ENCODE assay signal across 8 cellular contexts in genomic region chr20:50113420-50114224, GRCh38. TPM values are rescaled to one million over a fixed set of nuclear protein-coding genes. Genes with fewer than 3 reads are reported as not detected.
A peak's percentile ranks its signal among the peaks of the same experiment; 100 is the strongest.
DNase-seq lines count a peak whose midpoint lies in the region; TF ChIP-seq lines count a peak whose summit lies in the region.

No MANE protein-coding gene starts in this region.

- peak overlapping the region; percentile 89 for H3K4me3 Mint-ChIP-seq in activated naive CD4-positive, alpha-beta T cell treated with anti-CD3 and anti-CD28 coated beads for 36 hours

- H3K27ac ChIP-seq in angular gyrus (ENCODE audit: low read depth, low read length) (peak overlapping the region; percentile 94), liver (ENCODE audit: low read depth in 1 of 2, low read length in 2 of 2) (peak overlapping the region; percentile 83 to 97), tibial nerve (peak overlapping the region; percentile 99)

- no peak for TF ChIP-seq POLR2A in tibial nerve (IDR thresholded peaks at IDR 0.05)

- peak overlapping the region; percentile 94 for H3K27ac Mint-ChIP-seq in activated naive CD4-positive, alpha-beta T cell treated with anti-CD3 and anti-CD28 coated beads for 36 hours

- H3K9ac ChIP-seq in liver (ENCODE audit: low read depth in 1 of 2, low read length in 2 of 2): peak overlapping the region; percentile 26 to 99

- 18% methylated on average over 11 of the region's 11 CpGs for WGBS in liver
- WGBS in tibial nerve, 2 donors: 16 to 18% methylated on average over 11 of the region's 11 CpGs

- no peak for TF ChIP-seq RAD21 in liver (IDR thresholded peaks at IDR 0.05)

- H3K9me3 Mint-ChIP-seq in activated naive CD4-positive, alpha-beta T cell treated with anti-CD3 and anti-CD28 coated beads for 36 hours: no peaks in the 10 kb centered on the region

- H3K36me3 Mint-ChIP-seq in activated naive CD4-positive, alpha-beta T cell treated with anti-CD3 and anti-CD28 coated beads for 36 hours (ENCODE audit: low read depth): peaks cover 19% of the 10 kb centered on the region

- TF ChIP-seq EP300 in tibial nerve (IDR thresholded peaks at IDR 0.05): peak in 1 of 2 donors; percentile 4

- H3K4me1 ChIP-seq in liver (ENCODE audit: control insufficient read depth in 4 of 4, insufficient read depth in 4 of 4, low read length in 3 of 4) (peaks cover 9 to 55% (median 46%) of the 10 kb centered on the region in 4 donors), tibial nerve (peaks cover 0 to 65% (median 37%) of the 10 kb centered on the region in 4 donors)

- DNase-seq in activated naive CD4-positive, alpha-beta T cell treated with anti-CD3 and anti-CD28 coated beads for 36 hours: no peak
- DNase-seq in activated naive CD4-positive, alpha-beta T cell treated with anti-CD3 and anti-CD28 coated beads, Interleukin-2, amount 50 U/mL, for 16 hours: no peak
- DNase-seq in tibial nerve (ENCODE audit: low spot score in 2 of 2): no peak
- DNase-seq in activated CD4-positive, CD25-positive, alpha-beta regulatory T cell treated with anti-CD3 and anti-CD28 coated beads, Interleukin-2, amount 50 U/mL, for 72 hours: no peak
- DNase-seq in stimulated activated CD4-positive, alpha-beta T cell treated with anti-CD3 and anti-CD28 coated beads, Interleukin-1b, Interleukin-23, amount 100 ng/mL, for 48 hours: no peak
- DNase-seq in H4 (ENCODE audit: low spot score): no peak

- peaks cover 63% of the 10 kb centered on the region for H3K4me1 Mint-ChIP-seq in activated naive CD4-positive, alpha-beta T cell treated with anti-CD3 and anti-CD28 coated beads for 36 hours (ENCODE audit: low read depth)

- no peaks in the 10 kb centered on the region for H3K9me3 ChIP-seq in liver (ENCODE audit: control insufficient read depth in 4 of 4, low read length in 3 of 4)
- H3K9me3 ChIP-seq in tibial nerve: no peaks in the 10 kb centered on the region

- H3K4me3 ChIP-seq in liver (ENCODE audit: low read depth in 1 of 3, low read length in 3 of 3): peak overlapping the region; percentile 28 to 91 (median 78)
- H3K4me3 ChIP-seq in tibial nerve: peak overlapping the region; percentile 97 to 100 (median 98)

- H3K27me3 ChIP-seq in liver (ENCODE audit: control insufficient read depth in 4 of 4, insufficient read depth in 4 of 4, low read length in 3 of 4): no peaks in the 10 kb centered on the region
- H3K27me3 ChIP-seq in tibial nerve: no peaks in the 10 kb centered on the region

- H3K36me3 ChIP-seq in liver (ENCODE audit: control insufficient read depth in 4 of 4, insufficient read depth in 3 of 4, low read depth in 1 of 4, low read length in 3 of 4) (no peaks in the 10 kb centered on the region), tibial nerve (no peaks in the 10 kb centered on the region)

- intact Hi-C loops in activated naive CD4-positive, alpha-beta T cell treated with anti-CD3 and anti-CD28 coated beads for 36 hours (cut with micrococcal nuclease): loop anchor here (2.0 to 10.0 kb wide), 4 partner anchors 53 to 621 kb away; partner anchors contain the start of gene PARD6B

- TF ChIP-seq CTCF in liver (IDR thresholded peaks at IDR 0.05; ENCODE audit: low read depth, low read length, missing input control): no peak
- no peak for TF ChIP-seq CTCF in tibial nerve (IDR thresholded peaks at IDR 0.05)

- H3K27me3 Mint-ChIP-seq in activated naive CD4-positive, alpha-beta T cell treated with anti-CD3 and anti-CD28 coated beads for 36 hours (ENCODE audit: low read depth): no peaks in the 10 kb centered on the region

- CTCF ChIA-PET in activated naive CD4-positive, alpha-beta T cell treated with anti-CD3 and anti-CD28 coated beads for 36 hours (lab: Charles Lee): interaction anchor here (0.9 to 2.6 kb wide), 6 partner anchors 15 to 352 kb away, joined by 3 to 10 read pairs (median 6); no protein-coding TSS in a partner anchor

TF ChIP-seq in liver, 16 proteins besides CTCF, POLR2A, EP300 and RAD21:
- TF ChIP-seq REST (IDR thresholded peaks at IDR 0.05) (no peak), HNF4A (conservative IDR thresholded peaks at IDR 0.05) (no peak), HNF4G (IDR thresholded peaks at IDR 0.05) (no peak), EGR1 (IDR thresholded peaks at IDR 0.05; ENCODE audit: low read depth in 2 of 2) (peak in 1 of 2 donors; percentile 17), TAF1 (conservative IDR thresholded peaks at IDR 0.05) (no peak), NR2F2 (IDR thresholded peaks at IDR 0.05) (peak; percentile 8), RXRA (IDR thresholded peaks at IDR 0.05) (peak; percentile 0), ZBTB33 (IDR thresholded peaks at IDR 0.05) (no peak)

RNA-seq across cellular contexts. Expression of gene UBE2V1, which starts 0.7 kb away (rescaled TPM):
- total RNA-seq in activated naive CD4-positive, alpha-beta T cell treated with anti-CD3 and anti-CD28 coated beads for 36 hours: 100 to 1,000 TPM; 124 to 137 TPM
- total RNA-seq in liver (10 to 100 TPM; 27.9 to 29.7 TPM), tibial nerve (10 to 100 TPM; 58.8 to 86.7 (median 77.3) TPM)
- polyA plus RNA-seq in liver: 10 to 100 TPM; 38.8 to 53.0 TPM
- total RNA-seq in H4 (2014; rRNA removed; shearing (Covaris generic)): 28.9 and 81.7 TPM in 2 replicates

RNA-seq across cellular contexts. Expression of gene PEDS1, which starts 39.9 kb away (rescaled TPM):
- total RNA-seq in activated naive CD4-positive, alpha-beta T cell treated with anti-CD3 and anti-CD28 coated beads for 36 hours: 10 to 100 TPM; 10.4 to 11.2 TPM
- total RNA-seq in liver (1 to 10 TPM; 4.8 to 6.5 TPM), tibial nerve (10 to 100 TPM; 26.4 to 36.7 (median 35.5) TPM)
- polyA plus RNA-seq in liver: 10 to 100 TPM; 10.7 to 19.3 TPM
- 26.9 and 30.3 TPM in 2 replicates for total RNA-seq in H4 (2014; rRNA removed; shearing (Covaris generic))
